In genomic region chr7:129218514-129219036, GRCh38 we compare ENCODE assay signal across 8 cellular contexts. TPM values are rescaled to one million over a fixed set of nuclear protein-coding genes. Genes with fewer than 3 reads are reported as not detected.
DNase-seq lines count a peak whose midpoint lies in the region; ATAC-seq and TF ChIP-seq lines count a peak whose summit lies in the region.

No MANE protein-coding gene starts in this region.

- no peaks in the 10 kb centered on the region for H3K9me3 Mint-ChIP-seq in chondrocyte (ENCODE audit: low read depth)

- DNase-seq in DMS53 (lab: John Stamatoyannopoulos, UW) (peak; percentile 94), NCI-H524 (lab: John Stamatoyannopoulos, UW) (peak; percentile 65 to 88), chondrocyte (ENCODE audit: low spot score) (no peak), left lobe of liver (ENCODE audit: low spot score) (peak; percentile 85)
- DNase-seq in activated CD4-positive, alpha-beta T cell treated with anti-CD3 and anti-CD28 coated beads for 24 hours (ENCODE audit: low read depth in 2 of 2) = peak; percentile 63 to 66
- peak; percentile 74 for DNase-seq in stimulated activated CD4-positive, alpha-beta T cell treated with anti-CD3 and anti-CD28 coated beads, Interleukin-4, amount 100 ng/mL, for 1 hour

- TF ChIP-seq CTCF in chondrocyte (IDR thresholded peaks at IDR 0.05) = peak; percentile 91

- no peaks in the 10 kb centered on the region for H3K36me3 Mint-ChIP-seq in chondrocyte (ENCODE audit: low read depth)

- peaks cover 5% of the 10 kb centered on the region for H3K4me1 Mint-ChIP-seq in chondrocyte (ENCODE audit: low read depth)

- no peak overlapping the region for H3K4me3 Mint-ChIP-seq in chondrocyte (ENCODE audit: unreplicated experiment)

- peak; percentile 65 for ATAC-seq in HG03175 (IDR thresholded peaks at IDR 0.05; ENCODE audit: unreplicated experiment)
- peak; percentile 99 for ATAC-seq in left lobe of liver
- ATAC-seq in HG03095 (IDR thresholded peaks at IDR 0.05; ENCODE audit: unreplicated experiment) = no peak

- H3K27me3 Mint-ChIP-seq in chondrocyte (ENCODE audit: low read depth) = no peaks in the 10 kb centered on the region

- no peak overlapping the region for H3K27ac Mint-ChIP-seq in chondrocyte (ENCODE audit: unreplicated experiment)

RNA-seq across cellular contexts. Expression of gene AHCYL2, which starts 6.3 kb away (rescaled TPM):
- total RNA-seq in chondrocyte (11.0 to 15.4 TPM (median 14.9 TPM) in 3 replicates), left lobe of liver (9.9 TPM)

RNA-seq across cellular contexts. Expression of gene SMO, which starts 30.1 kb away (rescaled TPM):
- total RNA-seq in chondrocyte (34.3 to 40.2 TPM (median 37.4 TPM) in 3 replicates), left lobe of liver (22.1 TPM)
